Comparison of ENCODE assay signal across 8 cellular contexts in genomic region chr6:133973109-133973971, GRCh38. TPM values are rescaled to one million over a fixed set of nuclear protein-coding genes. Genes with fewer than 3 reads are reported as not detected.
DNase-seq lines count a peak whose midpoint lies in the region; ATAC-seq, FAIRE-seq and TF ChIP-seq lines count a peak whose summit lies in the region.

No MANE protein-coding gene starts in this region.

- TF ChIP-seq POLR2A in GM18505 (IDR thresholded peaks at IDR 0.05; ENCODE audit: borderline replicate concordance, extremely low read depth, insufficient read depth, insufficient read length) (no peak), tibial nerve (IDR thresholded peaks at IDR 0.05) (no peak)

- H3K4me1 ChIP-seq in kidney (ENCODE audit: control insufficient read depth in 1 of 2, insufficient read depth in 1 of 2, low read depth in 1 of 2, low read length in 2 of 2) (peaks cover 2 to 15% of the 10 kb centered on the region in 2 donors), tibial nerve (peaks cover 0 to 33% (median 0%) of the 10 kb centered on the region in 4 donors)

- H3K9me3 ChIP-seq in kidney (ENCODE audit: control insufficient read depth in 1 of 2, low read length in 2 of 2) = no peaks in the 10 kb centered on the region
- no peaks in the 10 kb centered on the region for H3K9me3 ChIP-seq in tibial nerve

- ATAC-seq in GM18505 (IDR thresholded peaks at IDR 0.05; ENCODE audit: unreplicated experiment) (peak; percentile 66), HG03378 (IDR thresholded peaks at IDR 0.05; ENCODE audit: unreplicated experiment) (peak; percentile 56)

- intact Hi-C loops in kidney (cut with DNase I) = no loop called here

- H3K27me3 ChIP-seq in tibial nerve = no peaks in the 10 kb centered on the region

- peak; percentile 98 for FAIRE-seq in kidney (lab: Jason Lieb, UNC)

- peak; percentile 75 for DNase-seq in Ammon's horn (ENCODE audit: low spot score)
- peak; percentile 51 to 75 for DNase-seq in NCI-H446 (lab: John Stamatoyannopoulos, UW)
- DNase-seq in astrocyte of the hippocampus (ENCODE audit: low read depth, low spot score) = peak; percentile 70
- DNase-seq in kidney = no peak
- no peak for DNase-seq in tibial nerve (ENCODE audit: low spot score in 2 of 2)
- DNase-seq in mesenteric fat pad (ENCODE audit: low spot score) = no peak

- H3K27ac ChIP-seq in kidney (ENCODE audit: low read depth in 2 of 2, low read length in 2 of 2) = no peak overlapping the region
- H3K27ac ChIP-seq in tibial nerve = no peak overlapping the region

- no peak overlapping the region for H3K9ac ChIP-seq in kidney (ENCODE audit: low read length in 2 of 2)

- TF ChIP-seq CTCF in kidney (IDR thresholded peaks at IDR 0.05; ENCODE audit: borderline replicate concordance, extremely low read depth, insufficient read depth) (peak; percentile 77), tibial nerve (IDR thresholded peaks at IDR 0.05) (peak; percentile 62 to 80 (median 70))

- H3K36me3 ChIP-seq in kidney (ENCODE audit: control insufficient read depth in 1 of 2, insufficient read depth in 2 of 2, low read length in 2 of 2) = no peaks in the 10 kb centered on the region
- no peaks in the 10 kb centered on the region for H3K36me3 ChIP-seq in tibial nerve

- WGBS in tibial nerve, 2 donors = 1 to 3% methylated on average over 4 of the region's 4 CpGs

- H3K4me3 ChIP-seq in kidney (ENCODE audit: low read length in 2 of 2) (no peak overlapping the region), tibial nerve (no peak overlapping the region)

- no peak for TF ChIP-seq EP300 in tibial nerve (IDR thresholded peaks at IDR 0.05)

RNA-seq across cellular contexts. Expression of gene TBPL1, which starts 20.3 kb away (rescaled TPM):
- total RNA-seq in kidney (17.3 TPM), tibial nerve (10 to 100 TPM in 1 of 4 donors, 1 to 10 TPM in 3; 4.8 to 14.9 (median 6.6) TPM), mesenteric fat pad (16.5 TPM)
- polyA plus RNA-seq in kidney (ENCODE audit: insufficient read depth, low read depth, low replicate concordance) = 20.7 TPM

Comparison
In these comparisons a context has a peak if more than half of its experiments do, and no peak if none do; other contexts are left out.
1. DNase-seq: peak in Ammon's horn (single experiment), NCI-H446 (2 of 2) and astrocyte of the hippocampus (single experiment); none in kidney (single experiment), tibial nerve (0 of 2) and mesenteric fat pad (single experiment).